ENCODE assay signal across 8 cellular contexts in the genomic region with DNA sequence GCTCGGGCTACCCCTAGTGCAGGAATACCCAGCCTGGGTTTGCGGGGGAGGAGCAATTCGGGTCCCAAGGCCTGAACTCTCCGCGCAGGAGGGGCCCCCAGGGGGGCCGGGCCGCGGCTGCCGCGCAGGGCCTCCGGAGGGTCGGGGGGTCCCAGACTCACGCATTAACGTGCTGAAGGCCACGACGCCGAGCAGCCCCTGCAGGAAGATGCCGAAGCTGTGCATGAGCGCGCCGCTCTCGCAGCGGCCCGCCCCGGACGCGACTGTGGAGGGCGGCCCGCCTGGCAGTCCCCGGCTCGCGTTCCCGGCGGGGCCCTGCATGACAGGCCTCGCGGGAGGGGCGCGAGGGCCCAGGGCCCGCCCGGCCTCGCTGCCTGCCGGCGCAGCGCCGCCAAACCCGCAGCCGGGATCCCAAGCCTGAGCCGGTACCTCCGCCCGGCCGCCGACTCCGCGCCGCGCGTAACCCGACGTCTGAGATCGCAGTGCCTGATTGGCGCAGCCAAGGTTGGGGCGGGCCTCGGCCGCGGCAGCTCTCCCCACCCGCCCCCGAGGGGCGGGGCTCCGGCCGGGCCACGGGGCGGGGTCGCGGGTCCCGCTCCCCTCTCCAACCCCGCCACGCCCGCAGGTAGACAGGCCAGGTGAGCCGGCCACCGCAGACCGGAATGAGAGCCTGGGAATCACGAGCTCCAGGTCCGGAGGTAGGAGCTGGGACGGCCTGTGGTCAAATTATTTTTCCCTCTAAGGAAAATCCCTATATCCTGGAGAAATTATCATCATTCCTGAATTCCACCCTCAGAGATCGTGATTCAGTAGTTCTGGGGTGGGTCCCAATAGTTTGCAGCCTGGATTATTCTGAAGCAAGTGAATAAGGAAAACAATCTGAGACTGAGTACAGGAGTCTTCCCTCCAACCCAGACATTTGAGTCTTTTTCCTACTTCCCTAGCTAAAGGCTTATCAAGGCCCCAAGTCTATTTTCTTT. TPM values are rescaled to one million over a fixed set of nuclear protein-coding genes. Genes with fewer than 3 reads are reported as not detected.
DNase-seq lines count a peak whose midpoint lies in the region; ATAC-seq, FAIRE-seq and TF ChIP-seq lines count a peak whose summit lies in the region.

A gene (minus strand): TSS at position 419 of the 980 bp plus-strand sequence. CDS start 98 bp downstream, at position 321.

- TF ChIP-seq RAD21 in A549 (conservative IDR thresholded peaks at IDR 0.05 in 1 of 2, IDR thresholded peaks at IDR 0.05 in 1 of 2): no peak

- 3% methylated on average over 9 of the region's 85 CpGs for WGBS in A549 (ENCODE audit: missing lambda C conversion rate)
- 0 to 1% (median 0%) methylated on average over 45 to 85 of the region's 85 CpGs for WGBS in small intestine, 3 donors

- no peak for TF ChIP-seq CTCF in A549 (IDR thresholded peaks at IDR 0.05)
- 0 out of 2 replicates have a peak, but pooled peaks have one; percentile 4 for TF ChIP-seq CTCF in WERI-Rb-1 (IDR thresholded peaks at IDR 0.05; ENCODE audit: low read depth, low read length)
- no peak for TF ChIP-seq CTCF in breast epithelium (IDR thresholded peaks at IDR 0.05)

- intact Hi-C loops in breast epithelium (cut with DNase I; ENCODE audit: low total_unique reads): no loop called here

- H3K27ac ChIP-seq in A549 (peak within 1 kb of the TSS; percentile 73 to 94), WERI-Rb-1 (no peak within 1 kb of the TSS), breast epithelium (peak within 1 kb of the TSS; percentile 71 to 73), iPS-20b (ENCODE audit: low read length) (no peak within 1 kb of the TSS), small intestine (ENCODE audit: low read depth in 1 of 2, low read length in 1 of 2) (peak within 1 kb of the TSS in 1 of 2 donors; percentile 27)

- H3K9ac ChIP-seq in iPS-20b (ENCODE audit: low read depth, low read length): peak within 1 kb of the TSS; percentile 73; the same call in 1 of the 2 replicates

- FAIRE-seq in A549 (lab: Jason Lieb, UNC): no peak
- FAIRE-seq in small intestine (lab: Jason Lieb, UNC): no peak

- H3K4me2 ChIP-seq in A549: peak within 1 kb of the TSS; percentile 84

- ATAC-seq in A549 (peak; percentile 98 to 99), GM18858 (IDR thresholded peaks at IDR 0.05; ENCODE audit: unreplicated experiment) (peak; percentile 82), HG03064 (IDR thresholded peaks at IDR 0.05; ENCODE audit: low read depth, unreplicated experiment) (peak; percentile 84)

- H3K9me3 ChIP-seq in A549 (no peaks in the 10 kb centered on the region), WERI-Rb-1 (ENCODE audit: severe bottlenecking) (no peaks in the 10 kb centered on the region), breast epithelium (no peaks in the 10 kb centered on the region), iPS-20b (ENCODE audit: insufficient read depth, low read depth, low read length) (no peaks in the 10 kb centered on the region), small intestine (ENCODE audit: control insufficient read depth, low read depth) (no peaks in the 10 kb centered on the region)

- H3K27me3 ChIP-seq in WERI-Rb-1 (ENCODE audit: insufficient read depth, low read depth, severe bottlenecking) (no peaks in the 10 kb centered on the region), breast epithelium (no peaks in the 10 kb centered on the region), iPS-20b (ENCODE audit: insufficient read depth, low read length) (no peaks in the 10 kb centered on the region), small intestine (ENCODE audit: control insufficient read depth in 2 of 2, insufficient read depth in 2 of 2, low read length in 2 of 2) (no peaks in the 10 kb centered on the region)

- CTCF ChIA-PET in A549 (lab: Yijun Ruan, JAX): interaction anchor here (0.9 to 1.3 kb wide), 2 partner anchors 11 to 14 kb away, joined by 3 read pairs; no protein-coding TSS in a partner anchor

- POLR2A ChIA-PET in A549 (lab: Yijun Ruan, JAX): no interaction called here

- DNase-seq in A549 (ENCODE audit: low read depth in 1 of 2, low spot score in 1 of 2): peak; percentile 60 to 80
- peak; percentile 67 for DNase-seq in NCI-H2171 (lab: John Stamatoyannopoulos, UW)
- DNase-seq in WERI-Rb-1: peak; percentile 88
- peak; percentile 72 to 85 for DNase-seq in breast epithelium (ENCODE audit: low spot score in 2 of 2)
- DNase-seq in small intestine: peak; percentile 87

- H3K36me3 ChIP-seq in WERI-Rb-1 (peaks cover 6% of the 10 kb centered on the region; the same call in 1 of the 2 replicates), breast epithelium (no peaks in the 10 kb centered on the region), iPS-20b (ENCODE audit: insufficient read depth, low read depth, low read length) (no peaks in the 10 kb centered on the region), small intestine (ENCODE audit: control insufficient read depth in 2 of 2, insufficient read depth in 2 of 2, low read length in 2 of 2) (no peaks in the 10 kb centered on the region)

- H3K4me1 ChIP-seq in A549 (peaks cover 4% of the 10 kb centered on the region; the same call in 1 of the 3 replicates), breast epithelium (no peaks in the 10 kb centered on the region), iPS-20b (ENCODE audit: insufficient read depth, low read length) (peaks cover 7% of the 10 kb centered on the region; the same call in 1 of the 2 replicates), small intestine (ENCODE audit: control insufficient read depth in 2 of 2, insufficient read depth in 1 of 2, low read depth in 1 of 2, low read length in 1 of 2) (peaks cover 0 to 2% of the 10 kb centered on the region in 2 donors)

- TF ChIP-seq EP300 in A549 (IDR thresholded peaks at IDR 0.05): no peak

- peak within 1 kb of the TSS; percentile 86 for H3K4me3 ChIP-seq in A549
- H3K4me3 ChIP-seq in WERI-Rb-1 (ENCODE audit: low read depth, low read length): peak within 1 kb of the TSS; percentile 74
- peak within 1 kb of the TSS; percentile 67 to 99 (median 77) for H3K4me3 ChIP-seq in breast epithelium
- peak within 1 kb of the TSS; percentile 97 for H3K4me3 ChIP-seq in iPS-20b (ENCODE audit: low read length)
- peak within 1 kb of the TSS; percentile 65 to 89 for H3K4me3 ChIP-seq in small intestine (ENCODE audit: low read depth in 1 of 2, low read length in 2 of 2)

- TF ChIP-seq POLR2A in A549 (IDR thresholded peaks at IDR 0.05; ENCODE audit: low read length) (peak; percentile 72), breast epithelium (IDR thresholded peaks at IDR 0.05) (no peak)

TF ChIP-seq in A549, 52 proteins besides CTCF, POLR2A, EP300 and RAD21:
- TF ChIP-seq RFX5 (IDR thresholded peaks at IDR 0.05): no peak
- TF ChIP-seq JUN (IDR thresholded peaks at IDR 0.05): 0 out of 5 replicates have a peak, but pooled peaks have one; percentile 16 to 37
- TF ChIP-seq NR3C1 (IDR thresholded peaks at IDR 0.05): no peak
- TF ChIP-seq, protein P1, sequence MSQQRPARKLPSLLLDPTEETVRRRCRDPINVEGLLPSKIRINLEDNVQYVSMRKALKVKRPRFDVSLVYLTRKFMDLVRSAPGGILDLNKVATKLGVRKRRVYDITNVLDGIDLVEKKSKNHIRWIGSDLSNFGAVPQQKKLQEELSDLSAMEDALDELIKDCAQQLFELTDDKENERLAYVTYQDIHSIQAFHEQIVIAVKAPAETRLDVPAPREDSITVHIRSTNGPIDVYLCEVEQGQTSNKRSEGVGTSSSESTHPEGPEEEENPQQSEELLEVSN (IDR thresholded peaks at IDR 0.05; ENCODE audit: borderline replicate concordance, low read depth): no peak
- no peak for TF ChIP-seq KDM1A (IDR thresholded peaks at IDR 0.05; ENCODE audit: low read depth)
- TF ChIP-seq HOXB5 (CRISPR knock-in tag; IDR thresholded peaks at IDR 0.05): no peak
- no peak for TF ChIP-seq NPAS2 (CRISPR knock-in tag; IDR thresholded peaks at IDR 0.05; ENCODE audit: borderline replicate concordance)
- TF ChIP-seq ZNF302 (CRISPR knock-in tag; IDR thresholded peaks at IDR 0.05): no peak
- no peak for TF ChIP-seq GATA3 (IDR thresholded peaks at IDR 0.05; ENCODE audit: borderline replicate concordance)

RNA-seq across cellular contexts. Expression of the gene that starts here (rescaled TPM):
- polyA plus RNA-seq in A549 (2011; rRNA removed) (5.0 and 5.2 TPM in 2 replicates), A549 (2017; fragmentation: RNase III; extraction: RNeasy Plus Mini Kit Qiagen cat#74134 plus additional on column Dnase treatment) (5.5 to 7.6 TPM (median 7.2 TPM) in 3 replicates), small intestine (1 to 10 TPM in 2 of 3 donors, not detected in 1; 2.7 to 6.8 TPM)
- polyA plus RNA-seq in A549 (2012; cell fraction: cytosol; rRNA removed): 8.8 and 9.9 TPM in 2 replicates
- 17.6 and 18.6 TPM in 2 replicates for polyA plus RNA-seq in A549 (2012; cell fraction: nucleus; rRNA removed)
- polyA minus RNA-seq in A549 (2011; rRNA and poly(A)+ RNA removed): 9.4 and 9.5 TPM in 2 replicates
- total RNA-seq in breast epithelium: 10 to 100 TPM; 14.0 to 18.7 (median 14.7) TPM

Comparison
In these comparisons a context has a peak if more than half of its experiments do, and no peak if none do; other contexts are left out.
1. H3K27ac ChIP-seq: peak in A549 (2 of 2) and breast epithelium (2 of 2); none in WERI-Rb-1 (single experiment) and iPS-20b (single experiment).
2. Peak in every context shown above with its lines, with median percentiles within 50 percentile points of each other: ATAC-seq, DNase-seq and H3K4me3 ChIP-seq.